In the genomic region with DNA sequence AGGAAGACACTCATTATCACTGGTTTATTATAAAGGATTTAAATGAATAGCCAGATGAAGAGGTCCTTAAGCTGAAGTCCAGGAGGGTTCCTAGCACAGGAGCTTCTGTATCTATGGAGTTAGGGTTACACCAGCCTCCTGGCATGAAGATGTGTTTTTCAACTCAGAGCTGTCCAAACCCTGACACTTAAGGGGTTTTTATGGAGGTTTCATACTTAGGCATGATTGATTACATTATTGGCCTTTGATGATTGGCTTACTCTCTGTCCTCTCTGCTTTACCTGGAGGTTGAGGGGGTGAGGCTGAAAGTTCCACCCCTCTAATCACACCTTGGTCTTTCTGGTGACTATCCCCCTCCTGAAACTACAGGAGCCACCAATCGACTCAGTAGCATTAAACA, we compare ENCODE assay signal across 17 cellular contexts.
A peak's percentile ranks its signal among the peaks of the same experiment; 100 is the strongest.
DNase-seq lines count a peak whose midpoint lies in the region; ATAC-seq lines count a peak whose summit lies in the region.
"Had no signal": no experiment of that assay in that cellular context is flagged by ENCODE, and none has a peak within 500 bp of the region (broad histone marks: within the 10 kb centered on the region; RNA-seq: fewer than 3 reads in every experiment).

No MANE protein-coding gene starts in this region.

- peak overlapping the region; percentile 89 for H3K27ac Mint-ChIP-seq in activated T-helper 17 cell treated with anti-CD3 and anti-CD28 coated beads, Interleukin-2, amount 50 U/mL, for 72 hours
- H3K27ac Mint-ChIP-seq in naive thymus-derived CD4-positive, alpha-beta T cell, result peak overlapping the region in 6 of 9 donors; percentile 32 to 76 (median 56)

- peaks cover 0 to 30% (median 5%) of the 10 kb centered on the region in 3 experiments for H3K36me3 ChIP-seq in naive thymus-derived CD4-positive, alpha-beta T cell (ENCODE audit: control insufficient read depth in 2 of 3, insufficient read depth in 3 of 3, low read length in 3 of 3)

- peak overlapping the region; percentile 60 for H3K4me3 Mint-ChIP-seq in activated T-helper 17 cell treated with anti-CD3 and anti-CD28 coated beads, Interleukin-2, amount 50 U/mL, for 72 hours
- peak overlapping the region in 4 of 10 donors; percentile 40 to 50 (median 46) for H3K4me3 Mint-ChIP-seq in naive thymus-derived CD4-positive, alpha-beta T cell

- H3K27ac ChIP-seq in naive thymus-derived CD4-positive, alpha-beta T cell (ENCODE audit: low read depth, low read length), result peak overlapping the region; percentile 44
- H3K27ac ChIP-seq: 22Rv1 had no signal

- peaks cover 52% of the 10 kb centered on the region for H3K4me1 Mint-ChIP-seq in activated T-helper 17 cell treated with anti-CD3 and anti-CD28 coated beads, Interleukin-2, amount 50 U/mL, for 72 hours
- peaks cover 42 to 91% (median 83%) of the 10 kb centered on the region in 7 donors for H3K4me1 Mint-ChIP-seq in naive thymus-derived CD4-positive, alpha-beta T cell

- no peak overlapping the region for H3K4me3 ChIP-seq in naive thymus-derived CD4-positive, alpha-beta T cell (ENCODE audit: low read length)
- H3K4me3 ChIP-seq: spleen, thyroid gland had no signal

- DNase-seq in NCI-H2029 treated with DMSO at 0.1 percent for 48 hours (lab: John Stamatoyannopoulos, UW), result peak; percentile 41
- no peak for DNase-seq in NCI-H2029 (lab: John Stamatoyannopoulos, UW)
- DNase-seq in naive thymus-derived CD4-positive, alpha-beta T cell, result no peak
- DNase-seq: activated CD4-positive, CD25-positive, alpha-beta regulatory T cell; Calu3; erythroblast; hypothalamus; MM.1S; spleen; thyroid gland had no signal

- intact Hi-C loops in naive thymus-derived CD4-positive, alpha-beta T cell (cut with micrococcal nuclease), result no loop called here

- peaks cover 35 to 47% of the 10 kb centered on the region in 2 donors for H3K4me1 ChIP-seq in naive thymus-derived CD4-positive, alpha-beta T cell (ENCODE audit: control insufficient read depth in 2 of 2, insufficient read depth in 2 of 2, low read length in 2 of 2)

- POLR2A ChIA-PET in naive thymus-derived CD4-positive, alpha-beta T cell (lab: Charles Lee), result interaction anchor here (0.6 to 1.5 kb wide), 3 partner anchors 9 to 29 kb away, joined by 3 to 4 read pairs (median 4); no protein-coding TSS in a partner anchor

- H3K9me3 Mint-ChIP-seq in activated T-helper 17 cell treated with anti-CD3 and anti-CD28 coated beads, Interleukin-2, amount 50 U/mL, for 72 hours, result no peaks in the 10 kb centered on the region
- H3K9me3 Mint-ChIP-seq in naive thymus-derived CD4-positive, alpha-beta T cell, result peaks cover 0 to 1% (median 0%) of the 10 kb centered on the region in 11 donors

- ATAC-seq in GM18907 (IDR thresholded peaks at IDR 0.05; ENCODE audit: unreplicated experiment) (peak; percentile 4), HG03378 (IDR thresholded peaks at IDR 0.05; ENCODE audit: unreplicated experiment) (no peak), esophagus mucosa (no peak), GM18502 (IDR thresholded peaks at IDR 0.05; ENCODE audit: poor library complexity, unreplicated experiment) (no peak)
- ATAC-seq in activated T-helper 17 cell treated with anti-CD3 and anti-CD28 coated beads, Interleukin-2, amount 50 U/mL, for 72 hours (replicated peaks), result no peak
- ATAC-seq in naive thymus-derived CD4-positive, alpha-beta T cell, result no peak
- ATAC-seq: HCT116 had no signal

- H3K27me3 Mint-ChIP-seq in activated T-helper 17 cell treated with anti-CD3 and anti-CD28 coated beads, Interleukin-2, amount 50 U/mL, for 72 hours, result no peaks in the 10 kb centered on the region
- H3K27me3 Mint-ChIP-seq in naive thymus-derived CD4-positive, alpha-beta T cell, result no peaks in the 10 kb centered on the region

- CTCF ChIA-PET in naive thymus-derived CD4-positive, alpha-beta T cell (lab: Charles Lee), result interaction anchor here (0.6 kb wide), 1 partner anchor 21 kb away, joined by 3 read pairs; no protein-coding TSS in a partner anchor

- H3K9me3 ChIP-seq in naive thymus-derived CD4-positive, alpha-beta T cell (ENCODE audit: control insufficient read depth in 2 of 3, low read length in 3 of 3), result no peaks in the 10 kb centered on the region
- H3K9me3 ChIP-seq: spleen, thyroid gland had no signal

- no peaks in the 10 kb centered on the region for H3K27me3 ChIP-seq in naive thymus-derived CD4-positive, alpha-beta T cell (ENCODE audit: control insufficient read depth in 2 of 2, insufficient read depth in 2 of 2, low read length in 2 of 2)
- H3K27me3 ChIP-seq: spleen, thyroid gland had no signal

- H3K36me3 Mint-ChIP-seq in activated T-helper 17 cell treated with anti-CD3 and anti-CD28 coated beads, Interleukin-2, amount 50 U/mL, for 72 hours (ENCODE audit: low read depth), result peaks cover 92% of the 10 kb centered on the region
- peaks cover 0 to 27% (median 14%) of the 10 kb centered on the region in 5 donors for H3K36me3 Mint-ChIP-seq in naive thymus-derived CD4-positive, alpha-beta T cell
